In genomic region chr15:59918994-59919951, GRCh38 we compare ENCODE assay signal across 8 cellular contexts.
DNase-seq lines count a peak whose midpoint lies in the region; ATAC-seq, FAIRE-seq and TF ChIP-seq lines count a peak whose summit lies in the region.

No MANE protein-coding gene starts in this region.

- peak overlapping the region; percentile 64 for H3K4me3 ChIP-seq in OCI-LY3 (ENCODE audit: low read length)
- peak overlapping the region; percentile 41 for H3K4me3 ChIP-seq in GM12878

- H3K4me1 ChIP-seq in OCI-LY3 (ENCODE audit: low read length) (peaks cover 34% of the 10 kb centered on the region), GM12878 (ENCODE audit: control insufficient read depth, insufficient read depth, low read length) (peaks cover 10% of the 10 kb centered on the region)

- 22% methylated on average over 11 of the region's 11 CpGs for WGBS in GM12878 (ENCODE audit: insufficient coverage, insufficient replicate concordance, low lambda C conversion rate, missing lambda C conversion rate)

- peaks cover 5% of the 10 kb centered on the region for H3K27me3 ChIP-seq in OCI-LY3 (ENCODE audit: low read depth, low read length)
- H3K27me3 ChIP-seq in GM12878 (replicated peaks in 1 of 2; ENCODE audit: control insufficient read depth in 2 of 2, insufficient read depth in 2 of 2, low read length in 1 of 2) = no peaks in the 10 kb centered on the region; a peak in 1 of 4 replicates

- H3K9me3 ChIP-seq in OCI-LY3 (ENCODE audit: insufficient read depth, low read length) (no peaks in the 10 kb centered on the region), GM12878 (replicated peaks; ENCODE audit: control insufficient read depth, insufficient read depth, low read length) (no peaks in the 10 kb centered on the region)

- no peak for TF ChIP-seq POLR2A in GM12878 (IDR thresholded peaks at IDR 0.05; ENCODE audit: low read depth, low read length)

- peak overlapping the region; percentile 78 for H3K4me2 ChIP-seq in OCI-LY3 (ENCODE audit: low read length)
- peak overlapping the region; percentile 85 for H3K4me2 ChIP-seq in GM12878 (ENCODE audit: control insufficient read depth, insufficient read depth)

- H3K9ac ChIP-seq in OCI-LY3 (ENCODE audit: low read length) = peak overlapping the region; percentile 84
- H3K9ac ChIP-seq in GM12878 (ENCODE audit: control insufficient read depth, insufficient read depth, low read length) = peak overlapping the region; percentile 35

- CTCF ChIA-PET in GM12878 (lab: Yijun Ruan, JAX) = interaction anchor here (1.5 to 5.1 kb wide), 3 partner anchors 128 to 407 kb away, joined by 3 to 65 read pairs (median 59); no protein-coding TSS in a partner anchor

- SMC1A ChIA-PET in GM12878 (lab: Charles Lee; ENCODE audit: uncharacterized antibody, unreplicated experiment) = interaction anchor here (1.0 to 1.5 kb wide), 6 partner anchors 133 to 407 kb away, joined by 3 to 5 read pairs (median 4); no protein-coding TSS in a partner anchor

- H3K36me3 ChIP-seq in OCI-LY3 (replicated peaks; ENCODE audit: low read depth, low read length) (no peaks in the 10 kb centered on the region), GM12878 (ENCODE audit: control insufficient read depth in 2 of 2, insufficient read depth in 2 of 2, low read length in 1 of 2) (no peaks in the 10 kb centered on the region)

- TF ChIP-seq RAD21 in GM12878 (IDR thresholded peaks at IDR 0.05; ENCODE audit: insufficient read depth, low read depth, low read length) = no peak

- in situ Hi-C loops in GM12878 (cut with MboI) = loop anchor here (5.0 to 25.0 kb wide), 2 partner anchors 268 to 408 kb away; no protein-coding TSS in a partner anchor

- peak; percentile 81 for ATAC-seq in GM21825 (IDR thresholded peaks at IDR 0.05; ENCODE audit: unreplicated experiment)
- ATAC-seq in GM12878 = peak; percentile 90

- peak; percentile 21 for DNase-seq in GM04504 (ENCODE audit: low read depth)
- DNase-seq in GM12878 (ENCODE audit: low read depth, low spot score) = peak; percentile 57
- DNase-seq in stimulated activated CD8-positive, alpha-beta memory T cell treated with anti-CD3 and anti-CD28 coated beads, Interleukin-4, amount 100 ng/mL, for 48 hours = peak; percentile 62
- DNase-seq in SW 1271 (lab: John Stamatoyannopoulos, UW) = no peak
- no peak for DNase-seq in HuH-7.5 (ENCODE audit: low spot score)
- no peak for DNase-seq in NCI-H1694 treated with DMSO at 0.1 percent for 48 hours (lab: John Stamatoyannopoulos, UW)

- TF ChIP-seq CTCF in OCI-LY3 (IDR thresholded peaks at IDR 0.05; ENCODE audit: low read depth, low read length) (no peak), GM12878 (IDR thresholded peaks at IDR 0.05 in 2 of 3, conservative IDR thresholded peaks at IDR 0.05 in 1 of 3; ENCODE audit: control insufficient read depth in 2 of 3, extremely low read depth in 1 of 3, insufficient read depth in 1 of 3, low read depth in 3 of 3, low read length in 3 of 3) (no peak)

- H4K20me1 ChIP-seq in OCI-LY3 (ENCODE audit: insufficient read depth, low read length) (no peaks in the 10 kb centered on the region), GM12878 (ENCODE audit: control insufficient read depth, insufficient read depth) (no peaks in the 10 kb centered on the region)

- BruUV-seq in GM12878 (replicated peaks; lab: Mats Ljungman, UMichigan) = no TSS peak

- RAD21 ChIA-PET in GM12878 (lab: Charles Lee; ENCODE audit: unreplicated experiment) = interaction anchor here (3.5 kb wide), 1 partner anchor 407 kb away, joined by 13 read pairs; no protein-coding TSS in a partner anchor

- peak in 1 of 2 experiments; percentile 40; a peak in 1 of 4 replicates for TF ChIP-seq EP300 in GM12878 (IDR thresholded peaks at IDR 0.05; ENCODE audit: borderline replicate concordance in 1 of 2, control insufficient read depth in 1 of 2, low read depth in 2 of 2, low read length in 2 of 2)

- H3K27ac ChIP-seq in OCI-LY3 (ENCODE audit: low read length) (peak overlapping the region; percentile 95), GM12878 (ENCODE audit: control insufficient read depth, insufficient read depth) (peak overlapping the region; percentile 52)

- intact Hi-C loops in GM12878 (cut with micrococcal nuclease; ENCODE audit: unreplicated experiment) = loop anchor here (2.0 to 5.0 kb wide), 3 partner anchors 192 to 408 kb away; no protein-coding TSS in a partner anchor

- H2AFZ ChIP-seq in OCI-LY3 (ENCODE audit: low read depth, low read length) (peak overlapping the region; percentile 95), GM12878 (ENCODE audit: control insufficient read depth, low read depth, low read length) (peak overlapping the region; percentile 81)

- no peaks in the 10 kb centered on the region for H3K79me2 ChIP-seq in OCI-LY3 (ENCODE audit: low read length)
- H3K79me2 ChIP-seq in GM12878 (ENCODE audit: control insufficient read depth, insufficient read depth, low read length) = no peaks in the 10 kb centered on the region

- POLR2A ChIA-PET in GM12878 (lab: Charles Lee) = no interaction called here

- peak; percentile 88 for FAIRE-seq in GM12878 (lab: Jason Lieb, UNC)

TF ChIP-seq in GM12878, 131 proteins besides CTCF, POLR2A, EP300 and RAD21 (continues in another document):
- TF ChIP-seq PML (IDR thresholded peaks at IDR 0.05; ENCODE audit: low read length) = peak; percentile 44; the same call in 1 of the 2 replicates
- no peak for TF ChIP-seq HDAC6 (IDR thresholded peaks at IDR 0.05; ENCODE audit: unreplicated experiment)
- TF ChIP-seq NR2C1 (IDR thresholded peaks at IDR 0.05) = no peak
- TF ChIP-seq CHD2 (IDR thresholded peaks at IDR 0.05; ENCODE audit: borderline replicate concordance, low read depth, low read length) = no peak
- TF ChIP-seq, protein P1, sequence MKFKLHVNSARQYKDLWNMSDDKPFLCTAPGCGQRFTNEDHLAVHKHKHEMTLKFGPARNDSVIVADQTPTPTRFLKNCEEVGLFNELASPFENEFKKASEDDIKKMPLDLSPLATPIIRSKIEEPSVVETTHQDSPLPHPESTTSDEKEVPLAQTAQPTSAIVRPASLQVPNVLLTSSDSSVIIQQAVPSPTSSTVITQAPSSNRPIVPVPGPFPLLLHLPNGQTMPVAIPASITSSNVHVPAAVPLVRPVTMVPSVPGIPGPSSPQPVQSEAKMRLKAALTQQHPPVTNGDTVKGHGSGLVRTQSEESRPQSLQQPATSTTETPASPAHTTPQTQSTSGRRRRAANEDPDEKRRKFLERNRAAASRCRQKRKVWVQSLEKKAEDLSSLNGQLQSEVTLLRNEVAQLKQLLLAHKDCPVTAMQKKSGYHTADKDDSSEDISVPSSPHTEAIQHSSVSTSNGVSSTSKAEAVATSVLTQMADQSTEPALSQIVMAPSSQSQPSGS (IDR thresholded peaks at IDR 0.05; ENCODE audit: low read length) = peak; percentile 98
- peak; percentile 88 for TF ChIP-seq CREM (IDR thresholded peaks at IDR 0.05; ENCODE audit: low read depth)
- TF ChIP-seq MTA2 (IDR thresholded peaks at IDR 0.05; ENCODE audit: low read depth) = peak; percentile 34; the same call in 1 of the 2 replicates
- TF ChIP-seq ZNF384 (IDR thresholded peaks at IDR 0.05; ENCODE audit: borderline replicate concordance, low read depth, low read length) = no peak
- TF ChIP-seq USF2 (IDR thresholded peaks at IDR 0.05; ENCODE audit: borderline replicate concordance, low read depth, low read length) = no peak
- peak; percentile 24; the same call in 1 of the 2 replicates for TF ChIP-seq PKNOX1 (IDR thresholded peaks at IDR 0.05)
- TF ChIP-seq BCL11A (IDR thresholded peaks at IDR 0.05; ENCODE audit: low read depth, low read length) = peak; percentile 88
- peak; percentile 72 for TF ChIP-seq GABPA (IDR thresholded peaks at IDR 0.05; ENCODE audit: low read depth)
- 0 out of 2 replicates have a peak, but pooled peaks have one; percentile 18 for TF ChIP-seq TCF3 (IDR thresholded peaks at IDR 0.05; ENCODE audit: borderline replicate concordance, insufficient read depth, low read depth, low read length)
- peak; percentile 85 for TF ChIP-seq RUNX3 (IDR thresholded peaks at IDR 0.05; ENCODE audit: low read length)
- TF ChIP-seq, protein P2, sequence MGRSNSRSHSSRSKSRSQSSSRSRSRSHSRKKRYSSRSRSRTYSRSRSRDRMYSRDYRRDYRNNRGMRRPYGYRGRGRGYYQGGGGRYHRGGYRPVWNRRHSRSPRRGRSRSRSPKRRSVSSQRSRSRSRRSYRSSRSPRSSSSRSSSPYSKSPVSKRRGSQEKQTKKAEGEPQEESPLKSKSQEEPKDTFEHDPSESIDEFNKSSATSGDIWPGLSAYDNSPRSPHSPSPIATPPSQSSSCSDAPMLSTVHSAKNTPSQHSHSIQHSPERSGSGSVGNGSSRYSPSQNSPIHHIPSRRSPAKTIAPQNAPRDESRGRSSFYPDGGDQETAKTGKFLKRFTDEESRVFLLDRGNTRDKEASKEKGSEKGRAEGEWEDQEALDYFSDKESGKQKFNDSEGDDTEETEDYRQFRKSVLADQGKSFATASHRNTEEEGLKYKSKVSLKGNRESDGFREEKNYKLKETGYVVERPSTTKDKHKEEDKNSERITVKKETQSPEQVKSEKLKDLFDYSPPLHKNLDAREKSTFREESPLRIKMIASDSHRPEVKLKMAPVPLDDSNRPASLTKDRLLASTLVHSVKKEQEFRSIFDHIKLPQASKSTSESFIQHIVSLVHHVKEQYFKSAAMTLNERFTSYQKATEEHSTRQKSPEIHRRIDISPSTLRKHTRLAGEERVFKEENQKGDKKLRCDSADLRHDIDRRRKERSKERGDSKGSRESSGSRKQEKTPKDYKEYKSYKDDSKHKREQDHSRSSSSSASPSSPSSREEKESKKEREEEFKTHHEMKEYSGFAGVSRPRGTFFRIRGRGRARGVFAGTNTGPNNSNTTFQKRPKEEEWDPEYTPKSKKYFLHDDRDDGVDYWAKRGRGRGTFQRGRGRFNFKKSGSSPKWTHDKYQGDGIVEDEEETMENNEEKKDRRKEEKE (IDR thresholded peaks at IDR 0.05) = no peak

Comparison
In these comparisons a context has a peak if more than half of its experiments do, and no peak if none do; other contexts are left out.
1. DNase-seq: peak in GM04504 (single experiment), GM12878 (single experiment) and stimulated activated CD8-positive, alpha-beta memory T cell treated with anti-CD3 and anti-CD28 coated beads, Interleukin-4, amount 100 ng/mL, for 48 hours (single experiment); none in SW 1271 (0 of 2), HuH-7.5 (single experiment) and NCI-H1694 treated with DMSO at 0.1 percent for 48 hours (single experiment).